1 cellular context compared by ENCODE assay signal in genomic region chr11:102111787-102112653, GRCh38.
TF ChIP-seq lines count a peak whose summit lies in the region.

No MANE protein-coding gene starts in this region.

TF ChIP-seq in HepG2, 621 proteins besides CTCF, POLR2A, EP300 and RAD21 (continued from another document and continues in another):
- no peak for TF ChIP-seq ZNF713 (CRISPR knock-in tag; IDR thresholded peaks at IDR 0.05)
- no peak for TF ChIP-seq FUBP1 (CRISPR knock-in tag; IDR thresholded peaks at IDR 0.05; ENCODE audit: borderline replicate concordance)
- no peak for TF ChIP-seq CREBL2 (CRISPR knock-in tag; IDR thresholded peaks at IDR 0.05; ENCODE audit: borderline replicate concordance)
- TF ChIP-seq, protein P1, sequence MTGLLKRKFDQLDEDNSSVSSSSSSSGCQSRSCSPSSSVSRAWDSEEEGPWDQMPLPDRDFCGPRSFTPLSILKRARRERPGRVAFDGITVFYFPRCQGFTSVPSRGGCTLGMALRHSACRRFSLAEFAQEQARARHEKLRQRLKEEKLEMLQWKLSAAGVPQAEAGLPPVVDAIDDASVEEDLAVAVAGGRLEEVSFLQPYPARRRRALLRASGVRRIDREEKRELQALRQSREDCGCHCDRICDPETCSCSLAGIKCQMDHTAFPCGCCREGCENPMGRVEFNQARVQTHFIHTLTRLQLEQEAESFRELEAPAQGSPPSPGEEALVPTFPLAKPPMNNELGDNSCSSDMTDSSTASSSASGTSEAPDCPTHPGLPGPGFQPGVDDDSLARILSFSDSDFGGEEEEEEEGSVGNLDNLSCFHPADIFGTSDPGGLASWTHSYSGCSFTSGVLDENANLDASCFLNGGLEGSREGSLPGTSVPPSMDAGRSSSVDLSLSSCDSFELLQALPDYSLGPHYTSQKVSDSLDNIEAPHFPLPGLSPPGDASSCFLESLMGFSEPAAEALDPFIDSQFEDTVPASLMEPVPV (CRISPR knock-in tag; IDR thresholded peaks at IDR 0.05), result no peak
- no peak for TF ChIP-seq ATF6 (CRISPR knock-in tag; conservative IDR thresholded peaks at IDR 0.05)
- peak; percentile 74 for TF ChIP-seq ISL2 (CRISPR knock-in tag; IDR thresholded peaks at IDR 0.05)
- TF ChIP-seq HMG20A (CRISPR knock-in tag; IDR thresholded peaks at IDR 0.05; ENCODE audit: borderline replicate concordance), result peak; percentile 76
- no peak for TF ChIP-seq BRCA1 (CRISPR knock-in tag; IDR thresholded peaks at IDR 0.05)
- TF ChIP-seq SRSF9 (IDR thresholded peaks at IDR 0.05; ENCODE audit: borderline replicate concordance, insufficient read depth, low read depth, low read length, poor library complexity, severe bottlenecking), result no peak
- TF ChIP-seq MIER2 (CRISPR knock-in tag; IDR thresholded peaks at IDR 0.05), result no peak; the same call in 1 of the 2 replicates
- TF ChIP-seq RARG (CRISPR knock-in tag; IDR thresholded peaks at IDR 0.05; ENCODE audit: low read depth), result no peak
- no peak for TF ChIP-seq ELK4 (CRISPR knock-in tag; IDR thresholded peaks at IDR 0.05; ENCODE audit: borderline replicate concordance)
- peak; percentile 51; the same call in 1 of the 2 replicates for TF ChIP-seq ATF1 (CRISPR knock-in tag; IDR thresholded peaks at IDR 0.05)
- TF ChIP-seq, protein P2, sequence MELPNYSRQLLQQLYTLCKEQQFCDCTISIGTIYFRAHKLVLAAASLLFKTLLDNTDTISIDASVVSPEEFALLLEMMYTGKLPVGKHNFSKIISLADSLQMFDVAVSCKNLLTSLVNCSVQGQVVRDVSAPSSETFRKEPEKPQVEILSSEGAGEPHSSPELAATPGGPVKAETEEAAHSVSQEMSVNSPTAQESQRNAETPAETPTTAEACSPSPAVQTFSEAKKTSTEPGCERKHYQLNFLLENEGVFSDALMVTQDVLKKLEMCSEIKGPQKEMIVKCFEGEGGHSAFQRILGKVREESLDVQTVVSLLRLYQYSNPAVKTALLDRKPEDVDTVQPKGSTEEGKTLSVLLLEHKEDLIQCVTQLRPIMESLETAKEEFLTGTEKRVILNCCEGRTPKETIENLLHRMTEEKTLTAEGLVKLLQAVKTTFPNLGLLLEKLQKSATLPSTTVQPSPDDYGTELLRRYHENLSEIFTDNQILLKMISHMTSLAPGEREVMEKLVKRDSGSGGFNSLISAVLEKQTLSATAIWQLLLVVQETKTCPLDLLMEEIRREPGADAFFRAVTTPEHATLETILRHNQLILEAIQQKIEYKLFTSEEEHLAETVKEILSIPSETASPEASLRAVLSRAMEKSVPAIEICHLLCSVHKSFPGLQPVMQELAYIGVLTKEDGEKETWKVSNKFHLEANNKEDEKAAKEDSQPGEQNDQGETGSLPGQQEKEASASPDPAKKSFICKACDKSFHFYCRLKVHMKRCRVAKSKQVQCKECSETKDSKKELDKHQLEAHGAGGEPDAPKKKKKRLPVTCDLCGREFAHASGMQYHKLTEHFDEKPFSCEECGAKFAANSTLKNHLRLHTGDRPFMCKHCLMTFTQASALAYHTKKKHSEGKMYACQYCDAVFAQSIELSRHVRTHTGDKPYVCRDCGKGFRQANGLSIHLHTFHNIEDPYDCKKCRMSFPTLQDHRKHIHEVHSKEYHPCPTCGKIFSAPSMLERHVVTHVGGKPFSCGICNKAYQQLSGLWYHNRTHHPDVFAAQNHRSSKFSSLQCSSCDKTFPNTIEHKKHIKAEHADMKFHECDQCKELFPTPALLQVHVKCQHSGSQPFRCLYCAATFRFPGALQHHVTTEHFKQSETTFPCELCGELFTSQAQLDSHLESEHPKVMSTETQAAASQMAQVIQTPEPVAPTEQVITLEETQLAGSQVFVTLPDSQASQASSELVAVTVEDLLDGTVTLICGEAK (IDR thresholded peaks at IDR 0.05), result no peak
- TF ChIP-seq, protein P2 (CRISPR knock-in tag; IDR thresholded peaks at IDR 0.05), result no peak
- TF ChIP-seq, protein P3, sequence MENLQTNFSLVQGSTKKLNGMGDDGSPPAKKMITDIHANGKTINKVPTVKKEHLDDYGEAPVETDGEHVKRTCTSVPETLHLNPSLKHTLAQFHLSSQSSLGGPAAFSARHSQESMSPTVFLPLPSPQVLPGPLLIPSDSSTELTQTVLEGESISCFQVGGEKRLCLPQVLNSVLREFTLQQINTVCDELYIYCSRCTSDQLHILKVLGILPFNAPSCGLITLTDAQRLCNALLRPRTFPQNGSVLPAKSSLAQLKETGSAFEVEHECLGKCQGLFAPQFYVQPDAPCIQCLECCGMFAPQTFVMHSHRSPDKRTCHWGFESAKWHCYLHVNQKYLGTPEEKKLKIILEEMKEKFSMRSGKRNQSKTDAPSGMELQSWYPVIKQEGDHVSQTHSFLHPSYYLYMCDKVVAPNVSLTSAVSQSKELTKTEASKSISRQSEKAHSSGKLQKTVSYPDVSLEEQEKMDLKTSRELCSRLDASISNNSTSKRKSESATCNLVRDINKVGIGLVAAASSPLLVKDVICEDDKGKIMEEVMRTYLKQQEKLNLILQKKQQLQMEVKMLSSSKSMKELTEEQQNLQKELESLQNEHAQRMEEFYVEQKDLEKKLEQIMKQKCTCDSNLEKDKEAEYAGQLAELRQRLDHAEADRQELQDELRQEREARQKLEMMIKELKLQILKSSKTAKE (CRISPR knock-in tag; IDR thresholded peaks at IDR 0.05; ENCODE audit: borderline replicate concordance), result peak; percentile 44; the same call in 1 of the 2 replicates
- TF ChIP-seq FOSL1 (CRISPR knock-in tag; IDR thresholded peaks at IDR 0.05; ENCODE audit: borderline replicate concordance), result peak; percentile 73; the same call in 1 of the 2 replicates
- TF ChIP-seq, protein P4, sequence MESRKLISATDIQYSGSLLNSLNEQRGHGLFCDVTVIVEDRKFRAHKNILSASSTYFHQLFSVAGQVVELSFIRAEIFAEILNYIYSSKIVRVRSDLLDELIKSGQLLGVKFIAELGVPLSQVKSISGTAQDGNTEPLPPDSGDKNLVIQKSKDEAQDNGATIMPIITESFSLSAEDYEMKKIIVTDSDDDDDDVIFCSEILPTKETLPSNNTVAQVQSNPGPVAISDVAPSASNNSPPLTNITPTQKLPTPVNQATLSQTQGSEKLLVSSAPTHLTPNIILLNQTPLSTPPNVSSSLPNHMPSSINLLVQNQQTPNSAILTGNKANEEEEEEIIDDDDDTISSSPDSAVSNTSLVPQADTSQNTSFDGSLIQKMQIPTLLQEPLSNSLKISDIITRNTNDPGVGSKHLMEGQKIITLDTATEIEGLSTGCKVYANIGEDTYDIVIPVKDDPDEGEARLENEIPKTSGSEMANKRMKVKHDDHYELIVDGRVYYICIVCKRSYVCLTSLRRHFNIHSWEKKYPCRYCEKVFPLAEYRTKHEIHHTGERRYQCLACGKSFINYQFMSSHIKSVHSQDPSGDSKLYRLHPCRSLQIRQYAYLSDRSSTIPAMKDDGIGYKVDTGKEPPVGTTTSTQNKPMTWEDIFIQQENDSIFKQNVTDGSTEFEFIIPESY (CRISPR knock-in tag; IDR thresholded peaks at IDR 0.05), result 0 out of 2 replicates have a peak, but pooled peaks have one; percentile 9
- no peak for TF ChIP-seq RORA (CRISPR knock-in tag; IDR thresholded peaks at IDR 0.05)
- peak; percentile 48; the same call in 1 of the 2 replicates for TF ChIP-seq NCOR1 (IDR thresholded peaks at IDR 0.05; ENCODE audit: borderline replicate concordance, low read length)
- 0 out of 2 replicates have a peak, but pooled peaks have one; percentile 2 for TF ChIP-seq HNRNPL (IDR thresholded peaks at IDR 0.05; ENCODE audit: low read depth, low read length)
- peak; percentile 23 for TF ChIP-seq ARID5B (CRISPR knock-in tag; IDR thresholded peaks at IDR 0.05)
- peak; percentile 11; the same call in 1 of the 2 replicates for TF ChIP-seq RXRB (CRISPR knock-in tag; IDR thresholded peaks at IDR 0.05; ENCODE audit: borderline replicate concordance)
